ENCODE assay signal across 1 cellular context in the genomic region with DNA sequence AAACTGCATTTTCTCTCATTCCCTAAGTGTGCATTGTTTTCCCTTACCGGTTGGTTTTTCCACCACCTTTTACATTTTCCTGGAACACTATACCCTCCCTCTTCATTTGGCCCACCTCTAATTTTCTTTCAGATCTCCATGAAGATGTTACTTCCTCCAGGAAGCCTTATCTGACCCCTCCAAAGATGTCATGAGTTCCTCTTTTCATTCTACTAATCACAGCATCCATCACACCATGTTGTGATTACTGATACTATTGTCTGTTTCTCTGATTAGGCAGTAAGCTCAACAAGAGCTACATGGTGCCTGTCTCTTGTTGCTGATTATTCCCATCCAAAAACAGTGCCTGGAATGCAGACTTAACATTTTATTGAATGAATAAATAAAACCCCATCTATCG.
TF ChIP-seq lines count a peak whose summit lies in the region.

No MANE protein-coding gene starts in this region.

TF ChIP-seq in K562, 482 proteins besides CTCF, POLR2A, EP300 and RAD21:
- TF ChIP-seq SIN3B (IDR thresholded peaks at IDR 0.05; ENCODE audit: low read depth) (no peak), KAT8 (IDR thresholded peaks at IDR 0.05; ENCODE audit: low read depth) (no peak), PPARD (CRISPR knock-in tag; IDR thresholded peaks at IDR 0.05) (no peak), MTA1 (IDR thresholded peaks at IDR 0.05; ENCODE audit: borderline replicate concordance) (peak; percentile 45; the same call in 1 of the 2 replicates), JUND (IDR thresholded peaks at IDR 0.05; ENCODE audit: borderline replicate concordance, low read depth, low read length) (0 out of 2 replicates have a peak, but pooled peaks have one; percentile 15), JUND (tag; IDR thresholded peaks at IDR 0.05; ENCODE audit: borderline replicate concordance, low read depth, low read length) (no peak), ARID1B (IDR thresholded peaks at IDR 0.05) (peak; percentile 76), SIN3A (IDR thresholded peaks at IDR 0.05; ENCODE audit: borderline replicate concordance in 2 of 2, control insufficient read depth in 1 of 2, low read depth in 2 of 2, low read length in 2 of 2) (no peak), TGIF2 (CRISPR knock-in tag; IDR thresholded peaks at IDR 0.05) (no peak), CBFA2T2 (conservative IDR thresholded peaks at IDR 0.05) (peak; percentile 45), SPI1 (IDR thresholded peaks at IDR 0.05; ENCODE audit: borderline replicate concordance, low read depth, low read length) (peak; percentile 82), TARDBP (IDR thresholded peaks at IDR 0.05) (no peak), TSC22D4 (tag; IDR thresholded peaks at IDR 0.05) (no peak), RB1 (IDR thresholded peaks at IDR 0.05; ENCODE audit: low read depth) (no peak), MXI1 (IDR thresholded peaks at IDR 0.05; ENCODE audit: low read depth, low read length) (no peak), CCNT2 (IDR thresholded peaks at IDR 0.05; ENCODE audit: borderline replicate concordance, extremely low read depth, insufficient read length, low read depth, low read length) (no peak), ZNF77 (CRISPR knock-in tag; IDR thresholded peaks at IDR 0.05) (no peak), FOXM1 (IDR thresholded peaks at IDR 0.05; ENCODE audit: low read depth) (peak; percentile 38; the same call in 1 of the 2 replicates), FOXM1 (CRISPR knock-in tag; IDR thresholded peaks at IDR 0.05; ENCODE audit: low read depth) (no peak), NCOR1 (IDR thresholded peaks at IDR 0.05) (peak; percentile 36; the same call in 1 of the 2 replicates), RHOXF2B (CRISPR knock-in tag; conservative IDR thresholded peaks at IDR 0.05) (no peak), ZNF121 (CRISPR knock-in tag; conservative IDR thresholded peaks at IDR 0.05) (no peak), TAL1 (IDR thresholded peaks at IDR 0.05) (peak; percentile 52), ZBTB1 (CRISPR knock-in tag; IDR thresholded peaks at IDR 0.05; ENCODE audit: borderline replicate concordance, low read depth) (no peak), STAG1 (CRISPR knock-in tag; IDR thresholded peaks at IDR 0.05; ENCODE audit: borderline replicate concordance) (no peak), NCOA2 (IDR thresholded peaks at IDR 0.05; ENCODE audit: partially characterized antibody in 2 of 2) (no peak), PML (IDR thresholded peaks at IDR 0.05; ENCODE audit: low read length) (peak; percentile 47; the same call in 1 of the 2 replicates), SMARCA4 (IDR thresholded peaks at IDR 0.05) (peak; percentile 66; the same call in 1 of the 2 replicates), ZNF589 (CRISPR knock-in tag; IDR thresholded peaks at IDR 0.05; ENCODE audit: low read depth) (no peak), JUNB (CRISPR knock-in tag; conservative IDR thresholded peaks at IDR 0.05) (no peak), ZNF384 (IDR thresholded peaks at IDR 0.05; ENCODE audit: low read depth, low read length) (no peak), IFI16 (CRISPR knock-in tag; IDR thresholded peaks at IDR 0.05) (no peak), SLC30A9 (CRISPR knock-in tag; IDR thresholded peaks at IDR 0.05) (no peak), CTBP1 (IDR thresholded peaks at IDR 0.05; ENCODE audit: borderline replicate concordance) (peak; percentile 80; the same call in 1 of the 2 replicates), SMARCE1 (IDR thresholded peaks at IDR 0.05) (peak; percentile 66; the same call in 1 of the 2 replicates), NRF1 (conservative IDR thresholded peaks at IDR 0.05 in 1 of 2, IDR thresholded peaks at IDR 0.05 in 1 of 2) (no peak), SOX6 (IDR thresholded peaks at IDR 0.05) (peak; percentile 95), U2AF2 (optimal IDR thresholded peaks at IDR 0.05; ENCODE audit: low read depth, low read length) (no peak), ZNF584 (CRISPR knock-in tag; IDR thresholded peaks at IDR 0.05; ENCODE audit: low read depth) (no peak), SRF (CRISPR knock-in tag; IDR thresholded peaks at IDR 0.05) (no peak), TEAD4 (IDR thresholded peaks at IDR 0.05; ENCODE audit: low read length) (peak; percentile 82; the same call in 1 of the 2 replicates), TEAD4 (CRISPR knock-in tag; IDR thresholded peaks at IDR 0.05; ENCODE audit: borderline replicate concordance) (no peak), DPF2 (IDR thresholded peaks at IDR 0.05) (peak; percentile 29; the same call in 1 of the 2 replicates), MECOM (CRISPR knock-in tag; IDR thresholded peaks at IDR 0.05) (peak; percentile 66; the same call in 1 of the 2 replicates), KDM1A (IDR thresholded peaks at IDR 0.05) (peak; percentile 27 to 32; a peak in 1 of 4 replicates), CBFA2T3 (IDR thresholded peaks at IDR 0.05) (peak; percentile 73), SNIP1 (IDR thresholded peaks at IDR 0.05; ENCODE audit: low read depth) (no peak), RCOR1 (IDR thresholded peaks at IDR 0.05; ENCODE audit: borderline replicate concordance in 1 of 2, low read depth in 2 of 2, low read length in 2 of 2) (peak; percentile 11 to 89; a peak in 2 of 4 replicates), KLF16 (IDR thresholded peaks at IDR 0.05) (peak; percentile 49; the same call in 1 of the 2 replicates)
- TF ChIP-seq, protein P1, sequence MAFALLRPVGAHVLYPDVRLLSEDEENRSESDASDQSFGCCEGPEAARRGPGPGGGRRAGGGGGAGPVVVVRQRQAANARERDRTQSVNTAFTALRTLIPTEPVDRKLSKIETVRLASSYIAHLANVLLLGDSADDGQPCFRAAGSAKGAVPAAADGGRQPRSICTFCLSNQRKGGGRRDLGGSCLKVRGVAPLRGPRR (CRISPR knock-in tag; IDR thresholded peaks at IDR 0.05), result no peak
- TF ChIP-seq, protein P2, sequence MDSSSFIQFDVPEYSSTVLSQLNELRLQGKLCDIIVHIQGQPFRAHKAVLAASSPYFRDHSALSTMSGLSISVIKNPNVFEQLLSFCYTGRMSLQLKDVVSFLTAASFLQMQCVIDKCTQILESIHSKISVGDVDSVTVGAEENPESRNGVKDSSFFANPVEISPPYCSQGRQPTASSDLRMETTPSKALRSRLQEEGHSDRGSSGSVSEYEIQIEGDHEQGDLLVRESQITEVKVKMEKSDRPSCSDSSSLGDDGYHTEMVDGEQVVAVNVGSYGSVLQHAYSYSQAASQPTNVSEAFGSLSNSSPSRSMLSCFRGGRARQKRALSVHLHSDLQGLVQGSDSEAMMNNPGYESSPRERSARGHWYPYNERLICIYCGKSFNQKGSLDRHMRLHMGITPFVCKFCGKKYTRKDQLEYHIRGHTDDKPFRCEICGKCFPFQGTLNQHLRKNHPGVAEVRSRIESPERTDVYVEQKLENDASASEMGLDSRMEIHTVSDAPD (CRISPR knock-in tag; IDR thresholded peaks at IDR 0.05), result no peak
- TF ChIP-seq, protein P3, sequence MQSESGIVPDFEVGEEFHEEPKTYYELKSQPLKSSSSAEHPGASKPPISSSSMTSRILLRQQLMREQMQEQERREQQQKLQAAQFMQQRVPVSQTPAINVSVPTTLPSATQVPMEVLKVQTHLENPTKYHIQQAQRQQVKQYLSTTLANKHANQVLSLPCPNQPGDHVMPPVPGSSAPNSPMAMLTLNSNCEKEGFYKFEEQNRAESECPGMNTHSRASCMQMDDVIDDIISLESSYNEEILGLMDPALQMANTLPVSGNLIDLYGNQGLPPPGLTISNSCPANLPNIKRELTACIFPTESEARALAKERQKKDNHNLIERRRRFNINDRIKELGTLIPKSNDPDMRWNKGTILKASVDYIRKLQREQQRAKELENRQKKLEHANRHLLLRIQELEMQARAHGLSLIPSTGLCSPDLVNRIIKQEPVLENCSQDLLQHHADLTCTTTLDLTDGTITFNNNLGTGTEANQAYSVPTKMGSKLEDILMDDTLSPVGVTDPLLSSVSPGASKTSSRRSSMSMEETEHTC (IDR thresholded peaks at IDR 0.05), result 0 out of 2 replicates have a peak, but pooled peaks have one; percentile 45
- TF ChIP-seq, protein P4, sequence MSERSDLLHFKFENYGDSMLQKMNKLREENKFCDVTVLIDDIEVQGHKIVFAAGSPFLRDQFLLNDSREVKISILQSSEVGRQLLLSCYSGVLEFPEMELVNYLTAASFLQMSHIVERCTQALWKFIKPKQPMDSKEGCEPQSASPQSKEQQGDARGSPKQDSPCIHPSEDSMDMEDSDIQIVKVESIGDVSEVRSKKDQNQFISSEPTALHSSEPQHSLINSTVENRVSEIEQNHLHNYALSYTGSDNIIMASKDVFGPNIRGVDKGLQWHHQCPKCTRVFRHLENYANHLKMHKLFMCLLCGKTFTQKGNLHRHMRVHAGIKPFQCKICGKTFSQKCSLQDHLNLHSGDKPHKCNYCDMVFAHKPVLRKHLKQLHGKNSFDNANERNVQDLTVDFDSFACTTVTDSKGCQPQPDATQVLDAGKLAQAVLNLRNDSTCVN (CRISPR knock-in tag; IDR thresholded peaks at IDR 0.05), result no peak
- TF ChIP-seq, protein P5, sequence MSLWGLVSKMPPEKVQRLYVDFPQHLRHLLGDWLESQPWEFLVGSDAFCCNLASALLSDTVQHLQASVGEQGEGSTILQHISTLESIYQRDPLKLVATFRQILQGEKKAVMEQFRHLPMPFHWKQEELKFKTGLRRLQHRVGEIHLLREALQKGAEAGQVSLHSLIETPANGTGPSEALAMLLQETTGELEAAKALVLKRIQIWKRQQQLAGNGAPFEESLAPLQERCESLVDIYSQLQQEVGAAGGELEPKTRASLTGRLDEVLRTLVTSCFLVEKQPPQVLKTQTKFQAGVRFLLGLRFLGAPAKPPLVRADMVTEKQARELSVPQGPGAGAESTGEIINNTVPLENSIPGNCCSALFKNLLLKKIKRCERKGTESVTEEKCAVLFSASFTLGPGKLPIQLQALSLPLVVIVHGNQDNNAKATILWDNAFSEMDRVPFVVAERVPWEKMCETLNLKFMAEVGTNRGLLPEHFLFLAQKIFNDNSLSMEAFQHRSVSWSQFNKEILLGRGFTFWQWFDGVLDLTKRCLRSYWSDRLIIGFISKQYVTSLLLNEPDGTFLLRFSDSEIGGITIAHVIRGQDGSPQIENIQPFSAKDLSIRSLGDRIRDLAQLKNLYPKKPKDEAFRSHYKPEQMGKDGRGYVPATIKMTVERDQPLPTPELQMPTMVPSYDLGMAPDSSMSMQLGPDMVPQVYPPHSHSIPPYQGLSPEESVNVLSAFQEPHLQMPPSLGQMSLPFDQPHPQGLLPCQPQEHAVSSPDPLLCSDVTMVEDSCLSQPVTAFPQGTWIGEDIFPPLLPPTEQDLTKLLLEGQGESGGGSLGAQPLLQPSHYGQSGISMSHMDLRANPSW (CRISPR knock-in tag; IDR thresholded peaks at IDR 0.05), result no peak
- TF ChIP-seq, protein P6, sequence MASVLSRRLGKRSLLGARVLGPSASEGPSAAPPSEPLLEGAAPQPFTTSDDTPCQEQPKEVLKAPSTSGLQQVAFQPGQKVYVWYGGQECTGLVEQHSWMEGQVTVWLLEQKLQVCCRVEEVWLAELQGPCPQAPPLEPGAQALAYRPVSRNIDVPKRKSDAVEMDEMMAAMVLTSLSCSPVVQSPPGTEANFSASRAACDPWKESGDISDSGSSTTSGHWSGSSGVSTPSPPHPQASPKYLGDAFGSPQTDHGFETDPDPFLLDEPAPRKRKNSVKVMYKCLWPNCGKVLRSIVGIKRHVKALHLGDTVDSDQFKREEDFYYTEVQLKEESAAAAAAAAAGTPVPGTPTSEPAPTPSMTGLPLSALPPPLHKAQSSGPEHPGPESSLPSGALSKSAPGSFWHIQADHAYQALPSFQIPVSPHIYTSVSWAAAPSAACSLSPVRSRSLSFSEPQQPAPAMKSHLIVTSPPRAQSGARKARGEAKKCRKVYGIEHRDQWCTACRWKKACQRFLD (CRISPR knock-in tag; IDR thresholded peaks at IDR 0.05), result no peak
